27 cellular contexts compared by ENCODE assay signal in the genomic region with DNA sequence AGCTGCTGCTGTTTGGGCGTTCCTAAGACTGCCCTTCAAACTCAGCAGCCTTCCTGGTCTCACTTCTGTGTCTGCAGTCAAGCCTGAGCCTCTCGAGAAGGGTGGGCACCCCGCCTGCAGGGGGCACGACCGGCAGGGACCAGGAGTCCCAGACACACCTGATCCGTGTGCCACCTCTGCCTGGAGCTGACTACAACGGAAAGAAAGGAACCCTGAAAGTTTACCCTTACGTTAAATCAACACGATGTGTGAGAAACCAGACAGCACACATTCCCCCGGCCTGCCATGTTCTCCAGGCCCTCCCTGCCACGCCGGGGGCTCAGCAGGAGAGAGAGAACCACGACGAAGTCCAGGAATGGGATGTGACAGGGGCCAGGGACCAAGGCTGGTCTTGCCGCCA.
"Had no signal": no experiment of that assay in that cellular context is flagged by ENCODE, and none has a peak within 500 bp of the region (broad histone marks: within the 10 kb centered on the region; RNA-seq: fewer than 3 reads in every experiment).

No MANE protein-coding gene starts in this region.

- H3K27ac Mint-ChIP-seq: activated CD4-positive, alpha-beta memory T cell treated with anti-CD3 and anti-CD28 coated beads, Interleukin-2, amount 10 ng/mL, durations not matched to agents 7 days and 5 days; activated CD4-positive, alpha-beta T cell treated with anti-CD3 and anti-CD28 coated beads for 36 hours; activated naive CD4-positive, alpha-beta T cell treated with anti-CD3 and anti-CD28 coated beads for 36 hours; activated naive CD8-positive, alpha-beta T cell; activated T-helper 17 cell treated with anti-CD3 and anti-CD28 coated beads, Interleukin-2, amount 50 U/mL, for 72 hours; T-cell had no signal

- H3K27ac ChIP-seq: KMS-11, PC-9, SK-N-MC, VCaP had no signal

- H3K4me2 ChIP-seq: KMS-11, PC-9 had no signal

- H3K27me3 Mint-ChIP-seq: activated CD4-positive, alpha-beta memory T cell treated with anti-CD3 and anti-CD28 coated beads, Interleukin-2, amount 10 ng/mL, durations not matched to agents 7 days and 5 days; activated CD4-positive, alpha-beta T cell treated with anti-CD3 and anti-CD28 coated beads for 36 hours; activated naive CD8-positive, alpha-beta T cell; activated T-helper 17 cell treated with anti-CD3 and anti-CD28 coated beads, Interleukin-2, amount 50 U/mL, for 72 hours; T-cell had no signal

- H3K9me3 ChIP-seq: MG63 had no signal

- H3K4me3 ChIP-seq: MG63, PC-9, SK-N-MC had no signal

- H3K27me3 ChIP-seq: MG63 had no signal

- DNase-seq: activated CD4-positive, alpha-beta memory T cell treated with anti-CD3 and anti-CD28 coated beads, Interleukin-2, amount 10 ng/mL, durations not matched to agents 7 days and 5 days; activated CD4-positive, alpha-beta T cell treated with anti-CD3 and anti-CD28 coated beads for 36 hours; activated CD4-positive, alpha-beta T cell treated with anti-CD3 and anti-CD28 coated beads, Interleukin-2, amount 50 U/mL, for 1 hour; activated gamma-delta T cell; activated naive CD4-positive, alpha-beta T cell treated with anti-CD3 and anti-CD28 coated beads for 36 hours; activated T-cell treated with anti-CD3 and anti-CD28 coated beads for 4 hours; activated T-cell treated with anti-CD3 and anti-CD28 coated beads, Interleukin-2, amount 50 U/mL, for 48 hours; amygdala; caudate nucleus; MG63; MV-4-11; NCI-H1092 treated with DMSO at 0.1 percent for 48 hours; NCI-H1436; NCI-H1694 treated with DMSO at 0.1 percent for 48 hours; NCI-H2029 treated with DMSO at 0.1 percent for 48 hours; NCI-H345; NCI-H510A; NCI-H526 treated with DMSO at 0.1 percent for 48 hours; PC-9; T-cell; T-helper 2 cell; T1000 had no signal

- H3K4me3 Mint-ChIP-seq: activated CD4-positive, alpha-beta memory T cell treated with anti-CD3 and anti-CD28 coated beads, Interleukin-2, amount 10 ng/mL, durations not matched to agents 7 days and 5 days; activated CD4-positive, alpha-beta T cell treated with anti-CD3 and anti-CD28 coated beads for 36 hours; activated naive CD4-positive, alpha-beta T cell treated with anti-CD3 and anti-CD28 coated beads for 36 hours; activated naive CD8-positive, alpha-beta T cell; activated T-helper 17 cell treated with anti-CD3 and anti-CD28 coated beads, Interleukin-2, amount 50 U/mL, for 72 hours; T-cell had no signal

- H3K9ac ChIP-seq: KMS-11 had no signal

- H3K9me3 Mint-ChIP-seq: activated CD4-positive, alpha-beta memory T cell treated with anti-CD3 and anti-CD28 coated beads, Interleukin-2, amount 10 ng/mL, durations not matched to agents 7 days and 5 days; activated naive CD4-positive, alpha-beta T cell treated with anti-CD3 and anti-CD28 coated beads for 36 hours; activated T-helper 17 cell treated with anti-CD3 and anti-CD28 coated beads, Interleukin-2, amount 50 U/mL, for 72 hours; T-cell had no signal
